Comparison of ENCODE assay signal across 21 cellular contexts in the genomic region with DNA sequence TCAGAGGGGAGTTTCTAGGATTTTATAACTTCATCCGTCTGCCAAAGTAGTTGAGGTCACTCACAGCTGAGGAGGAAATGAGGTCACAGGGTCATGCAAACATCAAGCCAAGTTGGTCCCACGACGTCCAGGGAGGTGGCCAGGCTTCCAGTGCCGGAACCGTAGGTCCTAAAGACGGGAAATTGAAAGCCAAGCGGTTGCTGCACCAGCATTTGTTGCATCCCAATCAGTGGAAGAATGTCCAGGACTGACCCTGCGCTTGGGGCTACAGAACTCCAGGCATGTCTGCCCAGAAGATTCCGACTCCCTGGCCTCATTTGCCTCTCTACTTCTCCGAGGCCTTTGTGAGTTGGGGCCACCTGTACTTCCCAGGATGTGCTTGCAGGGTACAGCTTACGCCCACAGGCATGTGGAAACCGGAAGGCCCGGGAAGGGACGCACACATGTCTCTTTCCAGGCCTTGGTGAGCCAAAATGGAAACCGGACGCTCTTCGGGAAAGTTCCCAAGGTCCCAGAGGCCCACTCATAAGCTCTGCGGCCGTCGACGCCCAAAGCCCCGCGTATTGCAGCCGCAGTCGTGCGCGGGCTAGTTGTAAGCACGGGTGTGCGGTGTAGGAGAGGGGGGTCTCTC. TPM values are rescaled to one million over a fixed set of nuclear protein-coding genes. Genes with fewer than 3 reads are reported as not detected.
DNase-seq lines count a peak whose midpoint lies in the region; ATAC-seq, FAIRE-seq and TF ChIP-seq lines count a peak whose summit lies in the region.
"Had no signal": no experiment of that assay in that cellular context is flagged by ENCODE, and none has a peak within 500 bp of the region (broad histone marks: within the 10 kb centered on the region; RNA-seq: fewer than 3 reads in every experiment).

No MANE protein-coding gene starts in this region.

- H3K27me3 ChIP-seq in HUES48 (ENCODE audit: control insufficient read depth, insufficient read depth, low read length) (peaks cover 100% of the 10 kb centered on the region), H1 (replicated peaks in 1 of 4; ENCODE audit: control insufficient read depth in 3 of 4, extremely low read depth in 1 of 4, insufficient read depth in 3 of 4, low read length in 3 of 4) (peaks cover 65 to 90% (median 80%) of the 10 kb centered on the region in 4 experiments), right cardiac atrium (ENCODE audit: control insufficient read depth, insufficient read depth) (no peaks in the 10 kb centered on the region), neuronal stem cell (ENCODE audit: control insufficient read depth in 3 of 3, insufficient read depth in 3 of 3, low read depth in 1 of 3, low read length in 3 of 3) (peaks cover 31 to 83% (median 69%) of the 10 kb centered on the region in 3 experiments)
- H3K27me3 ChIP-seq: MG63 had no signal

- ATAC-seq in right cardiac atrium (peak; percentile 61 to 73), GM18909 (IDR thresholded peaks at IDR 0.05; ENCODE audit: poor library complexity, unreplicated experiment) (no peak)

- H3K27ac ChIP-seq in HUES48 (ENCODE audit: low read depth, low read length) (no peak overlapping the region), H1 (ENCODE audit: low read depth, low read length) (no peak overlapping the region), right cardiac atrium (ENCODE audit: low read length) (no peak overlapping the region), neuronal stem cell (replicated peaks; ENCODE audit: low read length) (no peak overlapping the region)
- H3K27ac ChIP-seq: suprapubic skin, VCaP had no signal

- no peak overlapping the region for H3K56ac ChIP-seq in H1 (replicated peaks; ENCODE audit: insufficient read length, low read depth, low read length)

- TF ChIP-seq POLR2A in H1 (IDR thresholded peaks at IDR 0.05; ENCODE audit: control extremely low read depth in 1 of 2, low read depth in 2 of 2, low read length in 2 of 2) = no peak

- POLR2A ChIA-PET in H1 (lab: Charles Lee; ENCODE audit: partially characterized antibody) = interaction anchor here (0.8 to 1.0 kb wide), 2 partner anchors 10 to 18 kb away, joined by 3 read pairs; no protein-coding TSS in a partner anchor

- peaks cover 10 to 25% of the 10 kb centered on the region in 2 experiments for H4K20me1 ChIP-seq in H1 (replicated peaks in 1 of 2; ENCODE audit: control insufficient read depth in 1 of 2, insufficient read depth in 2 of 2, low read length in 2 of 2)

- DNase-seq in H1 (ENCODE audit: low read depth in 1 of 2, low spot score in 2 of 2) (peak in 1 of 2 experiments; percentile 60), right cardiac atrium (peak; percentile 51 to 71 (median 70)), neuronal stem cell (ENCODE audit: low spot score) (no peak), D341Med (ENCODE audit: low spot score) (no peak), activated gamma-delta T cell (lab: John Stamatoyannopoulos, UW) (no peak)
- DNase-seq in central memory CD4-positive, alpha-beta T cell = no peak
- DNase-seq: C1 segment of cervical spinal cord, HCEC 1CT, MG63, NCI-H1436 treated with DMSO at 0.1 percent for 48 hours, OCI-M1, SIG-M5 had no signal

- H3K4ac ChIP-seq in H1 (replicated peaks; ENCODE audit: insufficient read length, low read depth, low read length) (no peak overlapping the region), neuronal stem cell (ENCODE audit: low read length) (no peak overlapping the region)

- peak; percentile 69 for FAIRE-seq in H1 (lab: Jason Lieb, UNC)
- FAIRE-seq: colon, D721Med, islet of Langerhans had no signal

- no peak overlapping the region for H2BK20ac ChIP-seq in H1 (ENCODE audit: low read length)

- H2AK5ac ChIP-seq in H1 (ENCODE audit: low read depth, low read length) (no peak overlapping the region), neuronal stem cell (ENCODE audit: low read depth, low read length) (no peak overlapping the region)

- H3K18ac ChIP-seq in H1 (ENCODE audit: extremely low read depth, low read length) (no peak overlapping the region), neuronal stem cell (ENCODE audit: low read length) (no peak overlapping the region)

- H3K14ac ChIP-seq in H1 (ENCODE audit: insufficient read length) = no peak overlapping the region
- no peak overlapping the region for H3K14ac ChIP-seq in neuronal stem cell (ENCODE audit: low read length)

- H2BK5ac ChIP-seq in H1 (ENCODE audit: low read depth, low read length) = no peak overlapping the region
- peak overlapping the region; percentile 55 for H2BK5ac ChIP-seq in neuronal stem cell (ENCODE audit: low read length)

- H3K36me3 ChIP-seq in HUES48 (ENCODE audit: control insufficient read depth, insufficient read depth, low read length) = no peaks in the 10 kb centered on the region
- H3K36me3 ChIP-seq in H1 (ENCODE audit: control insufficient read depth in 2 of 4, insufficient read depth in 4 of 4, low read length in 3 of 4) = peaks cover 0 to 6% (median 0%) of the 10 kb centered on the region in 4 experiments; a peak in 1 of 8 replicates
- H3K36me3 ChIP-seq in neuronal stem cell (replicated peaks in 1 of 2; ENCODE audit: control insufficient read depth in 2 of 2, insufficient read depth in 2 of 2, low read length in 2 of 2) = no peaks in the 10 kb centered on the region
- H3K36me3 ChIP-seq: MG63, suprapubic skin had no signal

- H4K91ac ChIP-seq in H1 (replicated peaks; ENCODE audit: insufficient read length, low read length) (no peak overlapping the region), neuronal stem cell (ENCODE audit: low read depth, low read length, poor library complexity) (no peak overlapping the region)

- H3K23me2 ChIP-seq in H1 (ENCODE audit: low read depth, low read length) = peaks cover 8% of the 10 kb centered on the region; the same call in 1 of the 2 replicates

- CTCF ChIA-PET in H1 (lab: Charles Lee; ENCODE audit: partially characterized antibody) = interaction anchor here (0.8 to 3.5 kb wide), 10 partner anchors 8 to 1253 kb away, joined by 3 to 15 read pairs (median 5); a partner anchor contains a TSS

- H3K23ac ChIP-seq in H1 (ENCODE audit: insufficient read length) (no peak overlapping the region), neuronal stem cell (ENCODE audit: low read depth, low read length, poor library complexity) (peak overlapping the region; percentile 35)

- H3K9ac ChIP-seq in HUES48 (ENCODE audit: low read depth, low read length) (no peak overlapping the region), H1 (replicated peaks in 1 of 4; ENCODE audit: extremely low read depth in 1 of 4, low read depth in 3 of 4, low read length in 3 of 4) (no peak overlapping the region), neuronal stem cell (ENCODE audit: low read depth, low read length, poor library complexity) (no peak overlapping the region)

- no peak overlapping the region for H2BK120ac ChIP-seq in H1 (replicated peaks; ENCODE audit: low read depth, low read length)
- no peak overlapping the region for H2BK120ac ChIP-seq in neuronal stem cell (ENCODE audit: low read depth, low read length)

- H2BK15ac ChIP-seq in H1 (ENCODE audit: low read length) (peak overlapping the region; percentile 61; the same call in 1 of the 2 replicates), neuronal stem cell (ENCODE audit: low read length) (no peak overlapping the region)

- TF ChIP-seq EP300 in H1 (IDR thresholded peaks at IDR 0.05; ENCODE audit: borderline replicate concordance in 1 of 2, low read depth in 2 of 2, low read length in 2 of 2) = no peak

- no peak for TF ChIP-seq RAD21 in H1 (IDR thresholded peaks at IDR 0.05 in 1 of 2, conservative IDR thresholded peaks at IDR 0.05 in 1 of 2; ENCODE audit: low read depth in 2 of 2, low read length in 2 of 2)

- no peak overlapping the region for H4K5ac ChIP-seq in H1 (ENCODE audit: insufficient read length, low read depth, low read length)

- H3K4me3 ChIP-seq in HUES48 (ENCODE audit: low read depth, low read length) (peak overlapping the region; percentile 42), H1 (ENCODE audit: extremely low read depth in 1 of 4, insufficient read depth in 2 of 4, low read depth in 3 of 4, low read length in 4 of 4) (peak overlapping the region in 3 of 4 experiments; percentile 4 to 51 (median 28); a peak in 6 of 8 replicates), right cardiac atrium (ENCODE audit: low read length) (no peak overlapping the region), neuronal stem cell (ENCODE audit: low read length in 2 of 2) (no peak overlapping the region)
- H3K4me3 ChIP-seq: MG63, suprapubic skin had no signal

- H3K4me2 ChIP-seq in H1 (ENCODE audit: insufficient read depth in 1 of 2, low read depth in 2 of 2, low read length in 2 of 2) (peak overlapping the region; percentile 50 to 72), neuronal stem cell (ENCODE audit: insufficient read depth, low read length, poor library complexity, severe bottlenecking) (peak overlapping the region; percentile 29)

- 15% methylated on average over 29 of the region's 29 CpGs; no CpG with 5 or more reads in 1 of the 2 experiments for WGBS in H1 (ENCODE audit: extremely low coverage in 1 of 2, insufficient coverage in 1 of 2, insufficient read length in 1 of 2, insufficient replicate concordance in 2 of 2, low coverage in 1 of 2, low lambda C conversion rate in 2 of 2, missing lambda C conversion rate in 1 of 2), 2 experiments
- 32% methylated on average over 29 of the region's 29 CpGs for WGBS in right cardiac atrium
- no CpG with 5 or more reads among the region's 29 CpGs for WGBS in neuronal stem cell (ENCODE audit: extremely low coverage in 2 of 2, insufficient read length in 2 of 2, insufficient replicate concordance in 1 of 2), 2 donors

- H3K79me1 ChIP-seq in H1 (ENCODE audit: low read depth, low read length) (no peaks in the 10 kb centered on the region), neuronal stem cell (ENCODE audit: low read depth, low read length) (peaks cover 4% of the 10 kb centered on the region)

- H3K4me1 ChIP-seq in HUES48 (ENCODE audit: control insufficient read depth, insufficient read depth, low read length) = peaks cover 14% of the 10 kb centered on the region; the same call in 1 of the 2 replicates
- peaks cover 2 to 21% (median 6%) of the 10 kb centered on the region in 4 experiments for H3K4me1 ChIP-seq in H1 (replicated peaks in 1 of 4; ENCODE audit: control insufficient read depth in 3 of 4, insufficient read depth in 4 of 4, low read length in 3 of 4)
- peaks cover 6% of the 10 kb centered on the region for H3K4me1 ChIP-seq in right cardiac atrium (ENCODE audit: control insufficient read depth, insufficient read depth, low read length)
- peaks cover 0 to 11% of the 10 kb centered on the region in 2 donors for H3K4me1 ChIP-seq in neuronal stem cell (ENCODE audit: control insufficient read depth in 2 of 2, insufficient read depth in 1 of 2, low read depth in 1 of 2, low read length in 2 of 2)

- H2AFZ ChIP-seq in H1 (ENCODE audit: low read length) = peak overlapping the region; percentile 89; the same call in 1 of the 2 replicates
- H2AFZ ChIP-seq in neuronal stem cell (ENCODE audit: low read length) = peak overlapping the region; percentile 57

- no peaks in the 10 kb centered on the region for H3K79me2 ChIP-seq in H1 (ENCODE audit: control insufficient read depth in 1 of 2, insufficient read depth in 2 of 2, low read length in 2 of 2)

- no peak for TF ChIP-seq CTCF in H1 (IDR thresholded peaks at IDR 0.05; ENCODE audit: control extremely low read depth in 1 of 3, insufficient read depth in 1 of 3, low read depth in 1 of 3, low read length in 3 of 3)

- intact Hi-C loops in right cardiac atrium (cut with DNase I) = no loop called here

- H4K8ac ChIP-seq in H1 (ENCODE audit: extremely low read depth, insufficient read depth, low read length) = peak overlapping the region; percentile 22; the same call in 1 of the 2 replicates
- no peak overlapping the region for H4K8ac ChIP-seq in neuronal stem cell (ENCODE audit: low read depth, low read length)

- H3K9me3 ChIP-seq in HUES48 (ENCODE audit: control insufficient read depth, insufficient read depth, low read length) (no peaks in the 10 kb centered on the region), H1 (ENCODE audit: insufficient read depth in 2 of 2, low read depth in 1 of 2, low read length in 1 of 2) (no peaks in the 10 kb centered on the region), right cardiac atrium (ENCODE audit: control insufficient read depth, low read length) (no peaks in the 10 kb centered on the region), neuronal stem cell (replicated peaks in 1 of 2; ENCODE audit: control insufficient read depth in 2 of 2, insufficient read depth in 1 of 2, low read depth in 1 of 2, low read length in 2 of 2) (peaks cover 10 to 11% of the 10 kb centered on the region in 2 donors)
- H3K9me3 ChIP-seq: MG63, suprapubic skin had no signal

- H2BK12ac ChIP-seq in H1 (ENCODE audit: low read depth, low read length) (0 out of 2 replicates have a peak overlapping the region, but pooled peaks have one; percentile 32), neuronal stem cell (ENCODE audit: low read length) (no peak overlapping the region)

RNA-seq across cellular contexts. Expression of a gene that starts 9.4 kb away (rescaled TPM):
- 0.10 TPM in 1 of 2 replicates, not detected in the other for total RNA-seq in H1 (2021; fragmentation: NEBNext Ultra II Directional; extraction: Animal tissue kit (Norgen Biotek cat#: 25700))
- polyA plus RNA-seq in H1 (2011; rRNA removed) = 0.03 TPM in 1 of 2 replicates, not detected in the other
- 0.03 TPM for polyA plus RNA-seq in H1 (2011; cell fraction: cytosol; rRNA removed)
- polyA plus RNA-seq in H1 (2011; cell fraction: nucleus; rRNA removed) = 0.13 TPM
- not detected in 4 replicates for polyA plus RNA-seq in H1 (2012, experiment 1 of 2)
- polyA plus RNA-seq in H1 (2012, experiment 2 of 2) = not detected
- 0.08 TPM for polyA plus RNA-seq in H1 (2013, experiment 1 of 2)
- 0.07 TPM for polyA plus RNA-seq in H1 (2013, experiment 2 of 2)
- polyA minus RNA-seq in H1 (2011; rRNA and poly(A)+ RNA removed) = not detected in 2 replicates
- polyA minus RNA-seq in H1 (2011; cell fraction: cytosol; rRNA and poly(A)+ RNA removed) = not detected
- not detected for polyA minus RNA-seq in H1 (2011; cell fraction: nucleus; rRNA and poly(A)+ RNA removed)
- 1 to 10 TPM in 2 of 4 donors, under 1 TPM in 2; 0.63 to 1.3 (median 0.98) TPM for total RNA-seq in right cardiac atrium
- polyA plus RNA-seq in right cardiac atrium = 0.75 TPM
- 0.08 TPM for polyA plus RNA-seq in neuronal stem cell (2013, experiment 1 of 2)
- polyA plus RNA-seq in neuronal stem cell (2013, experiment 2 of 2) = 0.07 TPM

RNA-seq across cellular contexts. Expression of a gene that starts 59.8 kb away (rescaled TPM):
- total RNA-seq in H1 (2021; fragmentation: NEBNext Ultra II Directional; extraction: Animal tissue kit (Norgen Biotek cat#: 25700)) = not detected in 2 replicates
- polyA plus RNA-seq in H1 (2011; rRNA removed) (not detected in 2 replicates), right cardiac atrium (not detected)
- not detected for polyA plus RNA-seq in H1 (2011; cell fraction: cytosol; rRNA removed)
- polyA plus RNA-seq in H1 (2011; cell fraction: nucleus; rRNA removed) = not detected
- polyA plus RNA-seq in H1 (2012, experiment 1 of 2) = not detected in 4 replicates
- polyA plus RNA-seq in H1 (2012, experiment 2 of 2) = not detected
- polyA plus RNA-seq in H1 (2013, experiment 1 of 2) = not detected
- not detected for polyA plus RNA-seq in H1 (2013, experiment 2 of 2)
- polyA minus RNA-seq in H1 (2011; rRNA and poly(A)+ RNA removed) = not detected in 2 replicates
- not detected for polyA minus RNA-seq in H1 (2011; cell fraction: cytosol; rRNA and poly(A)+ RNA removed)
- not detected for polyA minus RNA-seq in H1 (2011; cell fraction: nucleus; rRNA and poly(A)+ RNA removed)
- not detected for total RNA-seq in right cardiac atrium
- not detected for polyA plus RNA-seq in neuronal stem cell (2013, experiment 1 of 2)
- polyA plus RNA-seq in neuronal stem cell (2013, experiment 2 of 2) = not detected
- total RNA-seq: T-helper 1 cell treated with Interleukin-12 subunit alpha and Interleukin-12 subunit beta and Interleukin-4 antibody, amounts not matched to agents 30 ng/mL and 1 ng/mL, for 36 hours had no signal
- polyA plus RNA-seq: IgD-negative memory B cell had no signal

Comparison
In these comparisons a context has a peak if more than half of its experiments do, and no peak if none do; other contexts are left out.
1. H3K4me3 ChIP-seq: peak in HUES48 (single experiment) and H1 (3 of 4); none in right cardiac atrium (single experiment) and neuronal stem cell (0 of 2).
2. DNase-seq: peak in right cardiac atrium (3 of 3); none in neuronal stem cell (single experiment), D341Med (single experiment), central memory CD4-positive, alpha-beta T cell (single experiment) and activated gamma-delta T cell (single experiment).